Comparison of ENCODE assay signal across 8 cellular contexts in the genomic region with DNA sequence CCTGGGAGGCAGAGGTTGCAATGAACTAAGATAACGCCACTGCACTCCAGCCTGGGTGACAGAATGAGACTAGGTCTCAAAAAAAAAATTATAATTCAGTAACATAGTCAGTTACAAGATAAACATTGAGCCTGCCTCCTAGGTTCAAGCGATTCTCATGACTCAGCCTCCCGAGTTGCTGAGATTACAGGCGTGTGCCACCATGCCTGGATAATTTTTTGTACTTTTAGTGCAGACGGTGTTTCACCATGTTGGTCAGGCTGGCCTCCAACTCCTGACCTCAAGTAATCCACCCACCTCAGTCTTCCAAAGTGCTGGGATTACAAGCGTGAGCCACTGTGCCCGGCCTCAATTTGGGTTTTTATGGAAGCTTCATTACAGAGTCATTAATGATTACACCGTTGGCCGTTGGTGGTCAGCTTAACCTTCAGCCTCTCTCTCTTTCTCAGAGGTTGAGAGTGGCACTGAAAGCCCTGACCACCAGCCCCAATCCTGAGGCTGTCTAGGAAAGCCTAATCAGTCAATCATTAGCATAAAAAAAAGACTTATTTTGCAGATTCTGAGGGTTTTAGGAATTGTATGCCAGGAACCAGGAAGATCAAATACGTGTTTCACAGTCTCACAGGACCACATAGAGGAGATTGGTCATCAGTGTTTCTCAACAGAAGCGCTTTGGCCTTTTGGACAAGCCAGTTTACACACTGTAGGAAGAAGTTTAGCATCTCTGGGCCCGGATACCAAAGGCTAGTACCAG. TPM values are rescaled to one million over a fixed set of nuclear protein-coding genes. Genes with fewer than 3 reads are reported as not detected.
DNase-seq lines count a peak whose midpoint lies in the region; ATAC-seq and TF ChIP-seq lines count a peak whose summit lies in the region.

No MANE protein-coding gene starts in this region.

- H4K20me1 ChIP-seq in BLaER1 treated with 17β-estradiol and CSF1 and Interleukin-3, amounts not matched to agents 10 nM and 100 nM, result no peaks in the 10 kb centered on the region

- TF ChIP-seq CTCF in HFFc6 (IDR thresholded peaks at IDR 0.05), result no peak

- H3K4me1 Mint-ChIP-seq in HFFc6 (ENCODE audit: low read depth), result no peaks in the 10 kb centered on the region
- H3K4me1 Mint-ChIP-seq in activated T-helper 2 cell treated with anti-CD3 and anti-CD28 coated beads, Interferon-gamma antibody, Interleukin-2, Interleukin-4, amounts not matched to agents 10 μg/mL and 5 μg/mL and 100 μg/mL, durations not matched to agents 14 hours and 24 hours and 36 hours (ENCODE audit: low read depth), result peaks cover 15% of the 10 kb centered on the region

- H3K9me3 ChIP-seq in BLaER1 treated with 17β-estradiol and CSF1 and Interleukin-3, amounts not matched to agents 10 nM and 100 nM (replicated peaks in 1 of 11), result no peaks in the 10 kb centered on the region

- H3K4me3 Mint-ChIP-seq in HFFc6, result peak overlapping the region; percentile 88
- H3K4me3 Mint-ChIP-seq in activated T-helper 2 cell treated with anti-CD3 and anti-CD28 coated beads, Interferon-gamma antibody, Interleukin-2, Interleukin-4, amounts not matched to agents 10 μg/mL and 5 μg/mL and 100 μg/mL, durations not matched to agents 14 hours and 24 hours and 36 hours (ENCODE audit: low read depth), result peak overlapping the region; percentile 83

- H3K9ac ChIP-seq in BLaER1 treated with 17β-estradiol and CSF1 and Interleukin-3, amounts not matched to agents 10 nM and 100 nM, result peak overlapping the region in 4 of 11 experiments; percentile 89 to 96 (median 90); a peak in 5 of 22 replicates

- peak overlapping the region in 4 of 11 experiments; percentile 90 to 94 (median 92); a peak in 5 of 22 replicates for H3K27ac ChIP-seq in BLaER1 treated with 17β-estradiol and CSF1 and Interleukin-3, amounts not matched to agents 10 nM and 100 nM

- peak overlapping the region in 2 of 10 experiments; percentile 72 to 80; a peak in 3 of 20 replicates for H3K4me3 ChIP-seq in BLaER1 treated with 17β-estradiol and CSF1 and Interleukin-3, amounts not matched to agents 10 nM and 100 nM

- no peaks in the 10 kb centered on the region for H3K27me3 ChIP-seq in BLaER1 treated with 17β-estradiol and CSF1 and Interleukin-3, amounts not matched to agents 10 nM and 100 nM

- no peak for DNase-seq in HFFc6
- DNase-seq in activated T-helper 2 cell treated with anti-CD3 and anti-CD28 coated beads, Interferon-gamma antibody, Interleukin-2, Interleukin-4, amounts not matched to agents 10 μg/mL and 5 μg/mL and 100 μg/mL, durations not matched to agents 14 hours and 24 hours and 36 hours (ENCODE audit: low spot score), result no peak
- DNase-seq in medulla oblongata (ENCODE audit: extremely low spot score), result peak; percentile 25
- DNase-seq in HT-29 (ENCODE audit: low spot score), result no peak
- no peak for DNase-seq in mucosa of gallbladder (ENCODE audit: low spot score)

- intact Hi-C loops in activated T-helper 2 cell treated with anti-CD3 and anti-CD28 coated beads, Interferon-gamma antibody, Interleukin-2, Interleukin-4, amounts not matched to agents 10 μg/mL and 5 μg/mL and 100 μg/mL, durations not matched to agents 14 hours and 24 hours and 36 hours (cut with micrococcal nuclease), result loop anchor here (5.0 kb wide), 1 partner anchor 42 kb away; no protein-coding TSS in a partner anchor

- H3K9me3 Mint-ChIP-seq in HFFc6, result no peaks in the 10 kb centered on the region
- no peaks in the 10 kb centered on the region for H3K9me3 Mint-ChIP-seq in activated T-helper 2 cell treated with anti-CD3 and anti-CD28 coated beads, Interferon-gamma antibody, Interleukin-2, Interleukin-4, amounts not matched to agents 10 μg/mL and 5 μg/mL and 100 μg/mL, durations not matched to agents 14 hours and 24 hours and 36 hours

- ATAC-seq in GM19023 (IDR thresholded peaks at IDR 0.05; ENCODE audit: unreplicated experiment) (no peak), GM21528 (IDR thresholded peaks at IDR 0.05; ENCODE audit: low FRiP score, unreplicated experiment) (no peak)

- 0 out of 2 replicates have a peak overlapping the region, but pooled peaks have one; percentile 81 for H3K27ac Mint-ChIP-seq in HFFc6
- H3K27ac Mint-ChIP-seq in activated T-helper 2 cell treated with anti-CD3 and anti-CD28 coated beads, Interferon-gamma antibody, Interleukin-2, Interleukin-4, amounts not matched to agents 10 μg/mL and 5 μg/mL and 100 μg/mL, durations not matched to agents 14 hours and 24 hours and 36 hours, result no peak overlapping the region

- no peaks in the 10 kb centered on the region for H3K36me3 Mint-ChIP-seq in HFFc6 (ENCODE audit: low read depth)
- peaks cover 2% of the 10 kb centered on the region for H3K36me3 Mint-ChIP-seq in activated T-helper 2 cell treated with anti-CD3 and anti-CD28 coated beads, Interferon-gamma antibody, Interleukin-2, Interleukin-4, amounts not matched to agents 10 μg/mL and 5 μg/mL and 100 μg/mL, durations not matched to agents 14 hours and 24 hours and 36 hours (ENCODE audit: low read depth)

- peaks cover 30 to 43% (median 36%) of the 10 kb centered on the region in 10 experiments for H3K4me1 ChIP-seq in BLaER1 treated with 17β-estradiol and CSF1 and Interleukin-3, amounts not matched to agents 10 nM and 100 nM

- H3K4me2 ChIP-seq in BLaER1 treated with 17β-estradiol and CSF1 and Interleukin-3, amounts not matched to agents 10 nM and 100 nM, result peak overlapping the region; percentile 65 to 93 (median 82)

- no peaks in the 10 kb centered on the region for H3K36me3 ChIP-seq in BLaER1 treated with 17β-estradiol and CSF1 and Interleukin-3, amounts not matched to agents 10 nM and 100 nM

- H3K27me3 Mint-ChIP-seq in HFFc6 (ENCODE audit: insufficient read depth), result no peaks in the 10 kb centered on the region
- no peaks in the 10 kb centered on the region for H3K27me3 Mint-ChIP-seq in activated T-helper 2 cell treated with anti-CD3 and anti-CD28 coated beads, Interferon-gamma antibody, Interleukin-2, Interleukin-4, amounts not matched to agents 10 μg/mL and 5 μg/mL and 100 μg/mL, durations not matched to agents 14 hours and 24 hours and 36 hours (ENCODE audit: low read depth)

RNA-seq across cellular contexts. Expression of gene LRRC37A3, which starts 1.3 kb away (rescaled TPM):
- total RNA-seq in HFFc6 (2021; fragmentation: NEBNext Ultra II Directional; extraction: Animal tissue kit (Norgen Biotek cat#: 25700)), result 1 to 10 TPM; 1.0 to 3.2 (median 2.8) TPM
- total RNA-seq in activated T-helper 2 cell treated with anti-CD3 and anti-CD28 coated beads, Interferon-gamma antibody, Interleukin-2, Interleukin-4, amounts not matched to agents 10 μg/mL and 5 μg/mL and 100 μg/mL, durations not matched to agents 14 hours and 24 hours and 36 hours, result 10.5 and 16.1 TPM in 2 replicates
- total RNA-seq in HT-29 (2014; rRNA removed; shearing (Covaris generic)), result 0.86 and 5.5 TPM in 2 replicates
- 11.7 TPM for total RNA-seq in mucosa of gallbladder
